Comparison of ENCODE assay signal across 1 cellular context in genomic region chr19:51366050-51366998, GRCh38.
A peak's percentile ranks its signal among the peaks of the same experiment; 100 is the strongest.
TF ChIP-seq lines count a peak whose summit lies in the region.

ETFB (minus strand) TSS chr19:51366388; CDS start chr19:51366326, 62 bp downstream.

TF ChIP-seq in K562, 482 proteins besides CTCF, POLR2A, EP300 and RAD21 (continued from another document and continues in another):
- TF ChIP-seq ZBTB11 (CRISPR knock-in tag; IDR thresholded peaks at IDR 0.05) (no peak), TAF1 (IDR thresholded peaks at IDR 0.05; ENCODE audit: control insufficient read depth, extremely low read depth, insufficient read depth, low read length, severe bottlenecking) (peak; percentile 88), MAX (CRISPR knock-in tag; IDR thresholded peaks at IDR 0.05) (peak; percentile 62; the same call in 1 of the 2 replicates), RFX5 (IDR thresholded peaks at IDR 0.05; ENCODE audit: low read depth, low read length) (no peak), SMARCA5 (IDR thresholded peaks at IDR 0.05) (peak; percentile 78), PTRF (tag; IDR thresholded peaks at IDR 0.05) (no peak), IFI16 (CRISPR knock-in tag; IDR thresholded peaks at IDR 0.05) (no peak), NEUROD1 (IDR thresholded peaks at IDR 0.05; ENCODE audit: borderline replicate concordance, low read depth, low read length, partially characterized antibody) (peak; percentile 48), BHLHE40 (IDR thresholded peaks at IDR 0.05; ENCODE audit: low read length) (no peak; the same call in 1 of the 2 replicates), NCOA6 (IDR thresholded peaks at IDR 0.05) (no peak), BDP1 (IDR thresholded peaks at IDR 0.05; ENCODE audit: insufficient read depth, insufficient read length) (no peak), TGIF2 (CRISPR knock-in tag; IDR thresholded peaks at IDR 0.05) (peak; percentile 44; the same call in 1 of the 2 replicates), RUNX1 (IDR thresholded peaks at IDR 0.05; ENCODE audit: low read depth) (no peak), KDM4B (IDR thresholded peaks at IDR 0.05; ENCODE audit: borderline replicate concordance in 2 of 2, low read depth in 1 of 2) (no peak), LCOR (CRISPR knock-in tag; IDR thresholded peaks at IDR 0.05) (no peak), ZNF24 (IDR thresholded peaks at IDR 0.05) (no peak), HOXB6 (CRISPR knock-in tag; IDR thresholded peaks at IDR 0.05; ENCODE audit: borderline replicate concordance) (no peak), SRSF9 (IDR thresholded peaks at IDR 0.05; ENCODE audit: borderline replicate concordance, low read depth, low read length) (no peak), L3MBTL2 (IDR thresholded peaks at IDR 0.05) (peak; percentile 68), FOXJ2 (tag; IDR thresholded peaks at IDR 0.05) (no peak), CTCFL (IDR thresholded peaks at IDR 0.05; ENCODE audit: borderline replicate concordance, insufficient read depth, low read depth, low read length, poor library complexity, severe bottlenecking) (no peak), SMAD3 (CRISPR knock-in tag; conservative IDR thresholded peaks at IDR 0.05) (no peak), ESRRB (CRISPR knock-in tag; IDR thresholded peaks at IDR 0.05; ENCODE audit: borderline replicate concordance) (no peak), KLF1 (tag; IDR thresholded peaks at IDR 0.05) (no peak), NCOA4 (IDR thresholded peaks at IDR 0.05; ENCODE audit: partially characterized antibody) (peak; percentile 14), U2AF1 (optimal IDR thresholded peaks at IDR 0.05; ENCODE audit: low read depth, low read length) (no peak), ZNF316 (IDR thresholded peaks at IDR 0.05) (peak; percentile 26; the same call in 1 of the 2 replicates), ZNF518B (CRISPR knock-in tag; IDR thresholded peaks at IDR 0.05) (no peak), SP2 (IDR thresholded peaks at IDR 0.05; ENCODE audit: extremely low read depth, low read depth, low read length, poor library complexity, severe bottlenecking) (peak; percentile 49), ERF (CRISPR knock-in tag; IDR thresholded peaks at IDR 0.05) (0 out of 2 replicates have a peak, but pooled peaks have one; percentile 22), GABPA (tag; conservative IDR thresholded peaks at IDR 0.05; ENCODE audit: low read depth) (no peak), ZNF766 (CRISPR knock-in tag; conservative IDR thresholded peaks at IDR 0.05) (no peak), SIN3B (IDR thresholded peaks at IDR 0.05; ENCODE audit: low read depth) (no peak), NFRKB (IDR thresholded peaks at IDR 0.05; ENCODE audit: low read depth) (peak; percentile 83), ZNF212 (CRISPR knock-in tag; IDR thresholded peaks at IDR 0.05) (no peak), FOSL1 (tag; conservative IDR thresholded peaks at IDR 0.05) (no peak), ZNF445 (CRISPR knock-in tag; IDR thresholded peaks at IDR 0.05; ENCODE audit: low read depth) (no peak), KLF16 (IDR thresholded peaks at IDR 0.05) (no peak), RFX7 (CRISPR knock-in tag; IDR thresholded peaks at IDR 0.05) (no peak), ZNF707 (CRISPR knock-in tag; conservative IDR thresholded peaks at IDR 0.05) (no peak), NELFE (IDR thresholded peaks at IDR 0.05; ENCODE audit: insufficient read depth, insufficient read length) (no peak), CGGBP1 (CRISPR knock-in tag; IDR thresholded peaks at IDR 0.05) (no peak)
- TF ChIP-seq, protein P1, sequence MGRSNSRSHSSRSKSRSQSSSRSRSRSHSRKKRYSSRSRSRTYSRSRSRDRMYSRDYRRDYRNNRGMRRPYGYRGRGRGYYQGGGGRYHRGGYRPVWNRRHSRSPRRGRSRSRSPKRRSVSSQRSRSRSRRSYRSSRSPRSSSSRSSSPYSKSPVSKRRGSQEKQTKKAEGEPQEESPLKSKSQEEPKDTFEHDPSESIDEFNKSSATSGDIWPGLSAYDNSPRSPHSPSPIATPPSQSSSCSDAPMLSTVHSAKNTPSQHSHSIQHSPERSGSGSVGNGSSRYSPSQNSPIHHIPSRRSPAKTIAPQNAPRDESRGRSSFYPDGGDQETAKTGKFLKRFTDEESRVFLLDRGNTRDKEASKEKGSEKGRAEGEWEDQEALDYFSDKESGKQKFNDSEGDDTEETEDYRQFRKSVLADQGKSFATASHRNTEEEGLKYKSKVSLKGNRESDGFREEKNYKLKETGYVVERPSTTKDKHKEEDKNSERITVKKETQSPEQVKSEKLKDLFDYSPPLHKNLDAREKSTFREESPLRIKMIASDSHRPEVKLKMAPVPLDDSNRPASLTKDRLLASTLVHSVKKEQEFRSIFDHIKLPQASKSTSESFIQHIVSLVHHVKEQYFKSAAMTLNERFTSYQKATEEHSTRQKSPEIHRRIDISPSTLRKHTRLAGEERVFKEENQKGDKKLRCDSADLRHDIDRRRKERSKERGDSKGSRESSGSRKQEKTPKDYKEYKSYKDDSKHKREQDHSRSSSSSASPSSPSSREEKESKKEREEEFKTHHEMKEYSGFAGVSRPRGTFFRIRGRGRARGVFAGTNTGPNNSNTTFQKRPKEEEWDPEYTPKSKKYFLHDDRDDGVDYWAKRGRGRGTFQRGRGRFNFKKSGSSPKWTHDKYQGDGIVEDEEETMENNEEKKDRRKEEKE (IDR thresholded peaks at IDR 0.05; ENCODE audit: borderline replicate concordance in 1 of 2, control insufficient read depth in 1 of 2, low read depth in 2 of 2, low read length in 1 of 2): no peak
- TF ChIP-seq, protein P2, sequence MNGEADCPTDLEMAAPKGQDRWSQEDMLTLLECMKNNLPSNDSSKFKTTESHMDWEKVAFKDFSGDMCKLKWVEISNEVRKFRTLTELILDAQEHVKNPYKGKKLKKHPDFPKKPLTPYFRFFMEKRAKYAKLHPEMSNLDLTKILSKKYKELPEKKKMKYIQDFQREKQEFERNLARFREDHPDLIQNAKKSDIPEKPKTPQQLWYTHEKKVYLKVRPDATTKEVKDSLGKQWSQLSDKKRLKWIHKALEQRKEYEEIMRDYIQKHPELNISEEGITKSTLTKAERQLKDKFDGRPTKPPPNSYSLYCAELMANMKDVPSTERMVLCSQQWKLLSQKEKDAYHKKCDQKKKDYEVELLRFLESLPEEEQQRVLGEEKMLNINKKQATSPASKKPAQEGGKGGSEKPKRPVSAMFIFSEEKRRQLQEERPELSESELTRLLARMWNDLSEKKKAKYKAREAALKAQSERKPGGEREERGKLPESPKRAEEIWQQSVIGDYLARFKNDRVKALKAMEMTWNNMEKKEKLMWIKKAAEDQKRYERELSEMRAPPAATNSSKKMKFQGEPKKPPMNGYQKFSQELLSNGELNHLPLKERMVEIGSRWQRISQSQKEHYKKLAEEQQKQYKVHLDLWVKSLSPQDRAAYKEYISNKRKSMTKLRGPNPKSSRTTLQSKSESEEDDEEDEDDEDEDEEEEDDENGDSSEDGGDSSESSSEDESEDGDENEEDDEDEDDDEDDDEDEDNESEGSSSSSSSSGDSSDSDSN (IDR thresholded peaks at IDR 0.05; ENCODE audit: borderline replicate concordance in 1 of 2, low read depth in 2 of 2, low read length in 2 of 2): peak in 1 of 2 experiments; percentile 73; a peak in 1 of 4 replicates
- TF ChIP-seq, protein P3, sequence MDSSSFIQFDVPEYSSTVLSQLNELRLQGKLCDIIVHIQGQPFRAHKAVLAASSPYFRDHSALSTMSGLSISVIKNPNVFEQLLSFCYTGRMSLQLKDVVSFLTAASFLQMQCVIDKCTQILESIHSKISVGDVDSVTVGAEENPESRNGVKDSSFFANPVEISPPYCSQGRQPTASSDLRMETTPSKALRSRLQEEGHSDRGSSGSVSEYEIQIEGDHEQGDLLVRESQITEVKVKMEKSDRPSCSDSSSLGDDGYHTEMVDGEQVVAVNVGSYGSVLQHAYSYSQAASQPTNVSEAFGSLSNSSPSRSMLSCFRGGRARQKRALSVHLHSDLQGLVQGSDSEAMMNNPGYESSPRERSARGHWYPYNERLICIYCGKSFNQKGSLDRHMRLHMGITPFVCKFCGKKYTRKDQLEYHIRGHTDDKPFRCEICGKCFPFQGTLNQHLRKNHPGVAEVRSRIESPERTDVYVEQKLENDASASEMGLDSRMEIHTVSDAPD (CRISPR knock-in tag; IDR thresholded peaks at IDR 0.05): no peak
- TF ChIP-seq, protein P4, sequence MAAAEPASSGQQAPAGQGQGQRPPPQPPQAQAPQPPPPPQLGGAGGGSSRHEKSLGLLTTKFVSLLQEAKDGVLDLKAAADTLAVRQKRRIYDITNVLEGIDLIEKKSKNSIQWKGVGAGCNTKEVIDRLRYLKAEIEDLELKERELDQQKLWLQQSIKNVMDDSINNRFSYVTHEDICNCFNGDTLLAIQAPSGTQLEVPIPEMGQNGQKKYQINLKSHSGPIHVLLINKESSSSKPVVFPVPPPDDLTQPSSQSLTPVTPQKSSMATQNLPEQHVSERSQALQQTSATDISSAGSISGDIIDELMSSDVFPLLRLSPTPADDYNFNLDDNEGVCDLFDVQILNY (CRISPR knock-in tag; IDR thresholded peaks at IDR 0.05): 0 out of 2 replicates have a peak, but pooled peaks have one; percentile 49
